26 cellular contexts compared by ENCODE assay signal in genomic region chr19:37872383-37872782, GRCh38. TPM values are rescaled to one million over a fixed set of nuclear protein-coding genes. Genes with fewer than 3 reads are reported as not detected.
"Had no signal": no experiment of that assay in that cellular context is flagged by ENCODE, and none has a peak within 500 bp of the region (broad histone marks: within the 10 kb centered on the region; RNA-seq: fewer than 3 reads in every experiment).

No MANE protein-coding gene starts in this region.

- H3K4me1 Mint-ChIP-seq: activated B cell treated with CpG ODN at 0.5 μM for 24 hours; activated CD4-positive, alpha-beta T cell treated with anti-CD3 and anti-CD28 coated beads, Interleukin-2, amount 10 ng/mL, durations not matched to agents 24 days and 14 days; activated naive CD8-positive, alpha-beta T cell treated with anti-CD3 and anti-CD28 coated beads, Interleukin-2, amount 50 U/mL, for 24 hours; T-cell had no signal

- H3K4me3 Mint-ChIP-seq: activated B cell treated with CpG ODN at 0.5 μM for 24 hours; activated CD4-positive, alpha-beta T cell treated with anti-CD3 and anti-CD28 coated beads, Interleukin-2, amount 10 ng/mL, durations not matched to agents 24 days and 14 days; activated naive CD8-positive, alpha-beta T cell treated with anti-CD3 and anti-CD28 coated beads, Interleukin-2, amount 50 U/mL, for 24 hours; activated T-cell treated with anti-CD3 and anti-CD28 coated beads, Interleukin-2, amount 50 U/mL, for 4 hours; T-cell had no signal

- H3K36me3 Mint-ChIP-seq: activated naive CD4-positive, alpha-beta T cell treated with anti-CD3 and anti-CD28 coated beads, Interleukin-2, amount 50 U/mL, for 72 hours; T-cell had no signal

- DNase-seq: activated B cell treated with CpG ODN at 0.5 μM for 24 hours; activated CD4-positive, alpha-beta T cell treated with anti-CD3 and anti-CD28 coated beads for 1 hour; activated CD4-positive, alpha-beta T cell treated with anti-CD3 and anti-CD28 coated beads, Interleukin-2, amount 10 ng/mL, durations not matched to agents 24 days and 14 days; activated CD4-positive, alpha-beta T cell treated with anti-CD3 and anti-CD28 coated beads, Interleukin-2, amount 50 U/mL, for 48 hours; activated effector memory CD4-positive, alpha-beta T cell treated with anti-CD3 and anti-CD28 coated beads, Interleukin-2, amount 50 U/mL, for 16 hours; activated naive CD4-positive, alpha-beta T cell treated with Interleukin-2 at 50 U/mL for 16 hours; activated naive CD8-positive, alpha-beta T cell treated with anti-CD3 and anti-CD28 coated beads, Interleukin-2, amount 50 U/mL, for 24 hours; activated T-cell treated with anti-CD3 and anti-CD28 coated beads, Interleukin-2, amount 50 U/mL, for 4 hours; MG63; MV-4-11; NCI-H1092 treated with DMSO at 0.1 percent for 48 hours; NCI-H1417 treated with DMSO at 0.1 percent for 48 hours; NCI-H1694 treated with DMSO at 0.1 percent for 48 hours; NCI-H2029 treated with DMSO at 0.1 percent for 48 hours; NCI-H345; NCI-H510A; NCI-H69; Peyer's patch; SHP77 treated with DMSO at 0.1 percent for 48 hours; T-cell; T-helper 2 cell; T1000 had no signal

- H3K27me3 Mint-ChIP-seq: activated CD4-positive, alpha-beta T cell treated with anti-CD3 and anti-CD28 coated beads, Interleukin-2, amount 10 ng/mL, durations not matched to agents 24 days and 14 days had no signal

- H3K27me3 ChIP-seq: MG63, Peyer's patch had no signal

- H3K4me1 ChIP-seq: Peyer's patch had no signal

- H3K27ac Mint-ChIP-seq: activated B cell treated with CpG ODN at 0.5 μM for 24 hours; activated CD4-positive, alpha-beta T cell treated with anti-CD3 and anti-CD28 coated beads, Interleukin-2, amount 10 ng/mL, durations not matched to agents 24 days and 14 days; activated naive CD4-positive, alpha-beta T cell treated with anti-CD3 and anti-CD28 coated beads, Interleukin-2, amount 50 U/mL, for 72 hours; activated naive CD8-positive, alpha-beta T cell treated with anti-CD3 and anti-CD28 coated beads, Interleukin-2, amount 50 U/mL, for 24 hours; T-cell had no signal

- H3K9ac ChIP-seq: KMS-11 had no signal

- H3K9me3 ChIP-seq: Peyer's patch had no signal

- H3K27ac ChIP-seq: KMS-11, Peyer's patch had no signal

- H3K9me3 Mint-ChIP-seq: activated B cell treated with CpG ODN at 0.5 μM for 24 hours had no signal

- H3K4me2 ChIP-seq: KMS-11 had no signal

- H3K4me3 ChIP-seq: MG63, Peyer's patch had no signal

- FAIRE-seq: TTC549 had no signal

- H3K36me3 ChIP-seq: MG63, Peyer's patch had no signal

- ATAC-seq: activated naive CD4-positive, alpha-beta T cell treated with anti-CD3 and anti-CD28 coated beads, Interleukin-2, amount 50 U/mL, for 72 hours; activated naive CD8-positive, alpha-beta T cell treated with anti-CD3 and anti-CD28 coated beads, Interleukin-2, amount 50 U/mL, for 24 hours; activated T-cell treated with anti-CD3 and anti-CD28 coated beads, Interleukin-2, amount 50 U/mL, for 4 hours; T-cell had no signal

RNA-seq across cellular contexts. Expression of gene WDR87, which starts 34.0 kb away (rescaled TPM):
- total RNA-seq: activated B cell treated with CpG ODN at 0.5 μM for 24 hours; activated CD4-positive, alpha-beta T cell treated with anti-CD3 and anti-CD28 coated beads, Interleukin-2, amount 10 ng/mL, durations not matched to agents 24 days and 14 days; activated naive CD4-positive, alpha-beta T cell treated with anti-CD3 and anti-CD28 coated beads, Interleukin-2, amount 50 U/mL, for 72 hours; activated T-cell treated with anti-CD3 and anti-CD28 coated beads, Interleukin-2, amount 50 U/mL, for 4 hours; cardiac septum; Peyer's patch; T-cell had no signal
